In the genomic region with DNA sequence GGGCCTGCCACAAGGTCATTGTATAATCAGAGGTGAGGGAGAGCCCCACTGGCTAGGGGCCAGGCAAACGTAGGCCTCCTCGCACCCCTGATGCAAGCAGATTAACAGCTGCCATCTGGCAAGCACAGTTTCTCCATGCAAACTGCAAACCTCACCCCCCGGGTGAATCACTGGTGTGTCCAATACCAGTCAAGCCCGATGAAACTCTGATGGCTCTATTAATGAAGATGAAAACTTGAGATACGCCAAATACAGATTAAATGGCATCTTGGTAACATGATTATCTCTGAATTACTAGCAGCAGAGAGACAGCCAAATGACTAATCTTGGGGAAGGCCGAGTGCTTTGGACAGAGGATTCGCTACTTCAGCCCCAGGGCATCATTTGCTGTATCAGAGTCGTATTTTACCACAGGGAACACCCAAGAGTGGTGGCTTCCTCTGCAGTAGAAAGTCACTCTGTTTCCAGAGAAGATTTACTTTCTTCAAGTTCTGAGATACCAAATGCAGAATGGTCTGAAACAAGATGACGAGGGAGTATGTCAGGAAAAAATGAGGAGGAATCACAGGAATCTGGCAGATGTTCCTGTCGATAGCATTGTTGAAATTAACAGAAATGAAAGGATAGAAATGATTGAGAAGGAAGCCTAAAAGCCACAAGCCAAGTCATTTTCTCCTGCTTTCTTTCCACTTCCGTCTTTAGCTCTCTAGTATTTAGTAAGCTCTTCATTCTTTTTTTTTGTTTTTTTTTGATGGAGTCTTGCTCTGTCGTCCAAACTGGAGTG, we compare ENCODE assay signal across 12 cellular contexts.
DNase-seq lines count a peak whose midpoint lies in the region; ATAC-seq and TF ChIP-seq lines count a peak whose summit lies in the region.
"Had no signal": no experiment of that assay in that cellular context is flagged by ENCODE, and none has a peak within 500 bp of the region (broad histone marks: within the 10 kb centered on the region; RNA-seq: fewer than 3 reads in every experiment).

No MANE protein-coding gene starts in this region.

- peak overlapping the region; percentile 44 for H3K27ac ChIP-seq in ACC112 (ENCODE audit: low read depth, low read length)
- H3K27ac ChIP-seq: esophagus muscularis mucosa had no signal

- H3K4me1 ChIP-seq in ACC112 (ENCODE audit: control insufficient read depth, insufficient read depth, low read length, unreplicated experiment) = peaks cover 34% of the 10 kb centered on the region
- no peaks in the 10 kb centered on the region for H3K4me1 ChIP-seq in mucosa of descending colon (ENCODE audit: low read depth)
- H3K4me1 ChIP-seq: esophagus muscularis mucosa had no signal

- H3K27me3 ChIP-seq in ACC112 (ENCODE audit: insufficient read depth, low read length) = no peaks in the 10 kb centered on the region
- H3K27me3 ChIP-seq: esophagus muscularis mucosa had no signal

- H2AFZ ChIP-seq in ACC112 (ENCODE audit: low read length, unreplicated experiment) = no peak overlapping the region

- DNase-seq in epithelial cell of esophagus (ENCODE audit: low read depth) = peak; percentile 65
- no peak for DNase-seq in activated CD4-positive, alpha-beta T cell treated with anti-CD3 and anti-CD28 coated beads, Interleukin-2, amount 50 U/mL, for 4 hours
- DNase-seq in mucosa of descending colon = no peak
- no peak for DNase-seq in NCI-H146 treated with DMSO at 0.1 percent for 48 hours (lab: John Stamatoyannopoulos, UW; ENCODE audit: unreplicated experiment)
- DNase-seq in NCI-H748 (lab: John Stamatoyannopoulos, UW; ENCODE audit: unreplicated experiment) = no peak
- DNase-seq: activated CD4-positive, alpha-beta T cell treated with anti-CD3 and anti-CD28 coated beads for 1 hour; stimulated activated CD8-positive, alpha-beta memory T cell treated with anti-CD3 and anti-CD28 coated beads, Interleukin-4, amount 100 ng/mL, for 48 hours had no signal

- H3K36me3 ChIP-seq in ACC112 (ENCODE audit: insufficient read depth, low read length) = no peaks in the 10 kb centered on the region
- H3K36me3 ChIP-seq in mucosa of descending colon (ENCODE audit: low read depth) = no peaks in the 10 kb centered on the region
- H3K36me3 ChIP-seq: esophagus muscularis mucosa had no signal

- H3K79me2 ChIP-seq in ACC112 (ENCODE audit: control insufficient read depth, insufficient read depth, low read length, unreplicated experiment) = no peaks in the 10 kb centered on the region

- ATAC-seq in GM19463 (IDR thresholded peaks at IDR 0.05; ENCODE audit: unreplicated experiment) (peak; percentile 79), HG03571 (IDR thresholded peaks at IDR 0.05; ENCODE audit: unreplicated experiment) (peak; percentile 68), mucosa of descending colon (no peak)
- ATAC-seq: HCT116 had no signal

- H3K9me3 ChIP-seq in mucosa of descending colon = no peaks in the 10 kb centered on the region
- H3K9me3 ChIP-seq: esophagus muscularis mucosa had no signal

- intact Hi-C loops in mucosa of descending colon (cut with DNase I, micrococcal nuclease) = no loop called here

- no peak for TF ChIP-seq CTCF in epithelial cell of esophagus (IDR thresholded peaks at IDR 0.05; ENCODE audit: insufficient read depth, low read depth, low read length, missing control alignments)
- no peak for TF ChIP-seq CTCF in mucosa of descending colon (IDR thresholded peaks at IDR 0.05)

- H3K4me3 ChIP-seq in ACC112 (ENCODE audit: low read depth, low read length) = no peak overlapping the region
- H3K4me3 ChIP-seq in epithelial cell of esophagus (ENCODE audit: low read length) = no peak overlapping the region
- H3K4me3 ChIP-seq in mucosa of descending colon = no peak overlapping the region
- H3K4me3 ChIP-seq: esophagus muscularis mucosa had no signal
